In the genomic region with DNA sequence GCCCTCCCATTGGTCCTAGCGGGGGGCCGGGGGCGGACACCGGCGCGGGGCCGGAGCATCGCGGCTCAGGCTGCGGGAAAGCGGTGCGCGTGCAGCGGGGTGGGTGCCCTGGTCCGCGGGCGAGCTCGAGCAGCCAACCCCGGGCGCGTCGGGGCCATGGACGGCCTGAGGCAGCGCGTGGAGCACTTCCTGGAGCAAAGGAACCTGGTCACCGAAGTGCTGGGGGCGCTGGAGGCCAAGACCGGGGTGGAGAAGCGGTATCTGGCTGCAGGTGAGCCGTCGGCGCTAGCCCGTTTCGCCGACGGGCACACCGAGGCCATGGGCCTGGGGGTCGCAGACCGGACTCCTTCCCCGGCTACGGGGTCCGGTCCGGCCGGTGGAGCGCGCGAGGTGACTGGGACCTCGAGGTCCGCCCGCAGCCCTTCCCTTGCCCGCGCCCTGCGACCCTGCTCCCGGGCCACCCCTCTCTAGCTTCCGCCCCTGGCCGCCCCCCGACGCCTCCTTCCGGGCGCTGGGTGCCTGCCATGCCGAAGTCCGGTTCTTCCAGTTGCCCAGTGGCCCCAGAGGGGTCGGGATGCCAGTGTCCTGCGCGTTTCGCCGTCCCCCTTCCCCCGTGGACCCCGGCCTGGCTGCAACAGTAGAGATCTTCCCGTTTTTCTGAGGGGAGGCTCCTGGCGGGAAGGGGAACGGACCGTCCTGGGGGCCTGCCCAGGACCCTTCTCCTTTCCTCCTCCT, we compare ENCODE assay signal across 8 cellular contexts. TPM values are rescaled to one million over a fixed set of nuclear protein-coding genes. Genes with fewer than 3 reads are reported as not detected.
DNase-seq lines count a peak whose midpoint lies in the region; ATAC-seq and TF ChIP-seq lines count a peak whose summit lies in the region.

A gene (plus strand): TSS at position 68 of the 735 bp plus-strand sequence. CDS start 89 bp downstream, at position 157.

- H3K4me2 ChIP-seq in trophoblast cell (ENCODE audit: low read length) = peak within 1 kb of the TSS; percentile 97

- peak within 1 kb of the TSS; percentile 32 for H2BK5ac ChIP-seq in trophoblast cell (ENCODE audit: low read depth, low read length, poor library complexity)

- H4K12ac ChIP-seq in trophoblast cell (ENCODE audit: low read depth, low read length) = peak within 1 kb of the TSS; percentile 83

- peak within 1 kb of the TSS; percentile 27 for H2AK5ac ChIP-seq in trophoblast cell (ENCODE audit: low read length)

- H3K9me3 ChIP-seq in ES-I3 (ENCODE audit: control insufficient read depth, insufficient read depth, low read length) (no peaks in the 10 kb centered on the region), esophagus (ENCODE audit: control insufficient read depth in 2 of 2, insufficient read depth in 1 of 2, low read depth in 1 of 2, low read length in 1 of 2) (no peaks in the 10 kb centered on the region), trophoblast cell (ENCODE audit: insufficient read depth, low read depth, low read length) (peaks cover 7% of the 10 kb centered on the region)

- H4K91ac ChIP-seq in trophoblast cell (ENCODE audit: low read depth, low read length) = peak within 1 kb of the TSS; percentile 72

- peaks cover 10% of the 10 kb centered on the region for H3K79me1 ChIP-seq in trophoblast cell (ENCODE audit: low read length)

- H3K27me3 ChIP-seq in esophagus (ENCODE audit: control insufficient read depth in 1 of 2, insufficient read depth in 2 of 2, low read length in 2 of 2) (no peaks in the 10 kb centered on the region), trophoblast cell (ENCODE audit: insufficient read depth, low read length) (peaks cover 5% of the 10 kb centered on the region)

- no peak within 1 kb of the TSS for H2BK12ac ChIP-seq in trophoblast cell (ENCODE audit: low read length)

- peak within 1 kb of the TSS; percentile 92 for H2AFZ ChIP-seq in trophoblast cell (ENCODE audit: insufficient read depth, low read length, poor library complexity)

- peaks cover 4% of the 10 kb centered on the region for H3K79me2 ChIP-seq in trophoblast cell (ENCODE audit: control insufficient read depth, insufficient read depth, low read length, poor library complexity)

- WGBS in esophagus, 2 donors = 4% methylated on average over 65 to 73 of the region's 73 CpGs
- no CpG with 5 or more reads among the region's 73 CpGs for WGBS in trophoblast cell (ENCODE audit: extremely low coverage, insufficient coverage, insufficient read length)

- peak within 1 kb of the TSS; percentile 55 for H3K18ac ChIP-seq in trophoblast cell (ENCODE audit: low read length)

- H3K4me1 ChIP-seq in ES-I3 (ENCODE audit: insufficient read depth, low read length) (peaks cover 5% of the 10 kb centered on the region; the same call in 1 of the 2 replicates), esophagus (ENCODE audit: control insufficient read depth in 2 of 2, insufficient read depth in 2 of 2, low read length in 1 of 2) (peaks cover 0 to 9% of the 10 kb centered on the region in 2 donors), trophoblast cell (ENCODE audit: control insufficient read depth in 1 of 2, insufficient read depth in 2 of 2, low read length in 2 of 2) (peaks cover 14 to 17% of the 10 kb centered on the region in 2 experiments)

- H4K8ac ChIP-seq in trophoblast cell (ENCODE audit: low read depth, low read length) = peak within 1 kb of the TSS; percentile 94

- peak within 1 kb of the TSS; percentile 66 for H3K9ac ChIP-seq in ES-I3 (ENCODE audit: low read depth, low read length)
- peak within 1 kb of the TSS; percentile 68 for H3K9ac ChIP-seq in trophoblast cell (ENCODE audit: low read length)

- H3K23ac ChIP-seq in trophoblast cell (ENCODE audit: low read length) = no peak within 1 kb of the TSS

- H3K27ac ChIP-seq in esophagus (ENCODE audit: low read depth in 2 of 2, low read length in 1 of 2) (peak within 1 kb of the TSS; percentile 83 to 87), trophoblast cell (ENCODE audit: low read depth, low read length) (no peak within 1 kb of the TSS)

- H2BK120ac ChIP-seq in trophoblast cell (ENCODE audit: insufficient read depth, low read length, poor library complexity) = peak within 1 kb of the TSS; percentile 61

- no peak for ATAC-seq in HG03108 (IDR thresholded peaks at IDR 0.05; ENCODE audit: unreplicated experiment)

- H3K4ac ChIP-seq in trophoblast cell (ENCODE audit: low read depth, low read length) = peak within 1 kb of the TSS; percentile 21

- H3K36me3 ChIP-seq in ES-I3 (ENCODE audit: insufficient read depth, low read length) (no peaks in the 10 kb centered on the region), esophagus (ENCODE audit: control insufficient read depth in 2 of 2, insufficient read depth in 2 of 2, low read length in 1 of 2) (no peaks in the 10 kb centered on the region), trophoblast cell (ENCODE audit: control insufficient read depth in 1 of 2, insufficient read depth in 2 of 2, low read length in 2 of 2) (no peaks in the 10 kb centered on the region)

- peak within 1 kb of the TSS; percentile 65 for H3K14ac ChIP-seq in trophoblast cell (ENCODE audit: low read length)

- H3K4me3 ChIP-seq in esophagus (ENCODE audit: low read depth in 1 of 2, low read length in 2 of 2) = peak within 1 kb of the TSS; percentile 49 to 71
- H3K4me3 ChIP-seq in trophoblast cell (ENCODE audit: low read depth, low read length) = peak within 1 kb of the TSS; percentile 70

- DNase-seq in trophoblast cell (no peak), islet precursor cell (no peak), NCI-H226 (no peak), NCI-H82 treated with DMSO at 0.1 percent for 48 hours (lab: John Stamatoyannopoulos, UW; ENCODE audit: unreplicated experiment) (no peak)

TF ChIP-seq in PFSK-1, 5 proteins besides CTCF, POLR2A, EP300 and RAD21:
- TF ChIP-seq SIN3A (IDR thresholded peaks at IDR 0.05; ENCODE audit: borderline replicate concordance, insufficient read depth, low read length) = no peak
- 0 out of 2 replicates have a peak, but pooled peaks have one; percentile 51 for TF ChIP-seq TAF1 (IDR thresholded peaks at IDR 0.05; ENCODE audit: borderline replicate concordance, insufficient read depth, low read length)
- TF ChIP-seq, protein P1, sequence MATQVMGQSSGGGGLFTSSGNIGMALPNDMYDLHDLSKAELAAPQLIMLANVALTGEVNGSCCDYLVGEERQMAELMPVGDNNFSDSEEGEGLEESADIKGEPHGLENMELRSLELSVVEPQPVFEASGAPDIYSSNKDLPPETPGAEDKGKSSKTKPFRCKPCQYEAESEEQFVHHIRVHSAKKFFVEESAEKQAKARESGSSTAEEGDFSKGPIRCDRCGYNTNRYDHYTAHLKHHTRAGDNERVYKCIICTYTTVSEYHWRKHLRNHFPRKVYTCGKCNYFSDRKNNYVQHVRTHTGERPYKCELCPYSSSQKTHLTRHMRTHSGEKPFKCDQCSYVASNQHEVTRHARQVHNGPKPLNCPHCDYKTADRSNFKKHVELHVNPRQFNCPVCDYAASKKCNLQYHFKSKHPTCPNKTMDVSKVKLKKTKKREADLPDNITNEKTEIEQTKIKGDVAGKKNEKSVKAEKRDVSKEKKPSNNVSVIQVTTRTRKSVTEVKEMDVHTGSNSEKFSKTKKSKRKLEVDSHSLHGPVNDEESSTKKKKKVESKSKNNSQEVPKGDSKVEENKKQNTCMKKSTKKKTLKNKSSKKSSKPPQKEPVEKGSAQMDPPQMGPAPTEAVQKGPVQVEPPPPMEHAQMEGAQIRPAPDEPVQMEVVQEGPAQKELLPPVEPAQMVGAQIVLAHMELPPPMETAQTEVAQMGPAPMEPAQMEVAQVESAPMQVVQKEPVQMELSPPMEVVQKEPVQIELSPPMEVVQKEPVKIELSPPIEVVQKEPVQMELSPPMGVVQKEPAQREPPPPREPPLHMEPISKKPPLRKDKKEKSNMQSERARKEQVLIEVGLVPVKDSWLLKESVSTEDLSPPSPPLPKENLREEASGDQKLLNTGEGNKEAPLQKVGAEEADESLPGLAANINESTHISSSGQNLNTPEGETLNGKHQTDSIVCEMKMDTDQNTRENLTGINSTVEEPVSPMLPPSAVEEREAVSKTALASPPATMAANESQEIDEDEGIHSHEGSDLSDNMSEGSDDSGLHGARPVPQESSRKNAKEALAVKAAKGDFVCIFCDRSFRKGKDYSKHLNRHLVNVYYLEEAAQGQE (IDR thresholded peaks at IDR 0.05; ENCODE audit: insufficient read depth in 1 of 2, low read depth in 2 of 2, low read length in 2 of 2) = no peak
- peak; percentile 49; the same call in 1 of the 2 replicates for TF ChIP-seq POLR2AphosphoS5 (IDR thresholded peaks at IDR 0.05; ENCODE audit: low read depth, low read length)

RNA-seq across cellular contexts. Expression of the gene that starts here (rescaled TPM):
- polyA plus RNA-seq in PFSK-1 (2012; ENCODE audit: insufficient read length, low read depth) = 8.8 TPM
- 10 to 100 TPM; 10.1 to 14.4 TPM for polyA plus RNA-seq in esophagus
- 4.2 and 4.8 TPM in 2 replicates for polyA plus RNA-seq in trophoblast cell (2013)
